Comparison of ENCODE assay signal across 8 cellular contexts in genomic region chr5:179793470-179794139, GRCh38. TPM values are rescaled to one million over a fixed set of nuclear protein-coding genes. Genes with fewer than 3 reads are reported as not detected.
DNase-seq lines count a peak whose midpoint lies in the region; ATAC-seq, FAIRE-seq and TF ChIP-seq lines count a peak whose summit lies in the region.

A gene with protein sequence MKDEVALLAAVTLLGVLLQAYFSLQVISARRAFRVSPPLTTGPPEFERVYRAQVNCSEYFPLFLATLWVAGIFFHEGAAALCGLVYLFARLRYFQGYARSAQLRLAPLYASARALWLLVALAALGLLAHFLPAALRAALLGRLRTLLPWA (plus strand): TSS chr5:179793986. CDS start chr5:179794081, 95 bp downstream.

- H3K9me3 ChIP-seq in IMR-90 (ENCODE audit: control insufficient read depth, insufficient read depth, low read length) (no peaks in the 10 kb centered on the region), neural progenitor cell (ENCODE audit: low read depth) (no peaks in the 10 kb centered on the region)

- CTCF ChIA-PET in IMR-90 (lab: Yijun Ruan, JAX), result no interaction called here

- H4K20me1 ChIP-seq in IMR-90 (ENCODE audit: insufficient read depth, low read length) (0 out of 2 replicates have a peak, but pooled peaks cover 7% of the 10 kb centered on the region), neural progenitor cell (ENCODE audit: low read depth) (peaks cover 13% of the 10 kb centered on the region)

- H3F3A ChIP-seq in neural progenitor cell (ENCODE audit: low read depth), result peaks cover 21% of the 10 kb centered on the region

- no peak within 1 kb of the TSS for H4K91ac ChIP-seq in IMR-90 (ENCODE audit: insufficient read depth, low read depth, low read length)

- no TSS peak for BruUV-seq in IMR-90 (replicated peaks; lab: Mats Ljungman, UMichigan)

- H3K27ac ChIP-seq in IMR-90 (ENCODE audit: insufficient read depth, low read length) (no peak within 1 kb of the TSS), neural progenitor cell (no peak within 1 kb of the TSS)

- H3K18ac ChIP-seq in IMR-90 (ENCODE audit: low read depth, low read length), result no peak within 1 kb of the TSS

- no peaks in the 10 kb centered on the region for H3K27me3 Mint-ChIP-seq in activated T-cell treated with anti-CD3 and anti-CD28 coated beads, Interleukin-2, amount 50 U/mL, for 24 hours
- H3K27me3 Mint-ChIP-seq in neural progenitor cell (ENCODE audit: insufficient read depth, low read depth), result peaks cover 20% of the 10 kb centered on the region

- peak; percentile 86 for DNase-seq in Ammon's horn (ENCODE audit: low spot score)
- DNase-seq in IMR-90, result peak; percentile 27
- DNase-seq in activated T-cell treated with anti-CD3 and anti-CD28 coated beads, Interleukin-2, amount 50 U/mL, for 24 hours, result peak; percentile 57
- DNase-seq in fibroblast of mammary gland (ENCODE audit: low read depth), result peak; percentile 54
- DNase-seq in neural progenitor cell (ENCODE audit: low spot score), result no peak
- DNase-seq in GM12892 (ENCODE audit: insufficient read length), result no peak
- DNase-seq in stimulated activated CD4-positive, alpha-beta T cell treated with anti-CD3 and anti-CD28 coated beads, Interleukin-4, amount 100 ng/mL, for 1 hour, result no peak

- H3K14ac ChIP-seq in IMR-90 (replicated peaks; ENCODE audit: low read depth, low read length), result no peak within 1 kb of the TSS

- intact Hi-C loops in IMR-90 (cut with micrococcal nuclease), result no loop called here

- 50% methylated on average over 2 of the region's 19 CpGs; no CpG with 5 or more reads in 1 of the 2 experiments for WGBS in IMR-90 (ENCODE audit: extremely low coverage in 2 of 2, insufficient read length in 1 of 2), 2 experiments

- no peak within 1 kb of the TSS for H3K56ac ChIP-seq in IMR-90 (ENCODE audit: extremely low read depth, insufficient read depth, low read length)

- no peaks in the 10 kb centered on the region for H3K9me3 Mint-ChIP-seq in activated T-cell treated with anti-CD3 and anti-CD28 coated beads, Interleukin-2, amount 50 U/mL, for 24 hours
- peaks cover 2% of the 10 kb centered on the region for H3K9me3 Mint-ChIP-seq in neural progenitor cell

- POLR2A ChIA-PET in IMR-90 (lab: Charles Lee; ENCODE audit: unreplicated experiment), result no interaction called here

- no peak for TF ChIP-seq CTCF in IMR-90 (conservative IDR thresholded peaks at IDR 0.05; ENCODE audit: low read depth, low read length)
- TF ChIP-seq CTCF in fibroblast of mammary gland (conservative IDR thresholded peaks at IDR 0.05; ENCODE audit: control insufficient read depth, insufficient read depth, low read depth, low read length), result no peak
- no peak for TF ChIP-seq CTCF in neural progenitor cell (IDR thresholded peaks at IDR 0.05)

- H4K8ac ChIP-seq in IMR-90 (ENCODE audit: low read depth in 2 of 2, low read length in 2 of 2), result no peak within 1 kb of the TSS

- H3K4me3 Mint-ChIP-seq in activated T-cell treated with anti-CD3 and anti-CD28 coated beads, Interleukin-2, amount 50 U/mL, for 24 hours, result peak within 1 kb of the TSS; percentile 55
- peak within 1 kb of the TSS; percentile 80 for H3K4me3 Mint-ChIP-seq in neural progenitor cell

- H3K9ac ChIP-seq in IMR-90 (ENCODE audit: low read depth, low read length), result no peak within 1 kb of the TSS
- H3K9ac ChIP-seq in neural progenitor cell, result no peak within 1 kb of the TSS

- H3K4me3 ChIP-seq in IMR-90 (ENCODE audit: insufficient read depth, low read depth, low read length) (no peak within 1 kb of the TSS), fibroblast of mammary gland (ENCODE audit: control insufficient read depth, low read depth, low read length) (no peak within 1 kb of the TSS), neural progenitor cell (no peak within 1 kb of the TSS)

- H3K9me1 ChIP-seq in IMR-90 (ENCODE audit: insufficient read depth, low read length), result no peaks in the 10 kb centered on the region

- H3K36me3 ChIP-seq in IMR-90 (ENCODE audit: control insufficient read depth, insufficient read depth, low read length), result peaks cover 19% of the 10 kb centered on the region
- no peaks in the 10 kb centered on the region for H3K36me3 ChIP-seq in neural progenitor cell

- H3K4me1 ChIP-seq in IMR-90 (ENCODE audit: control insufficient read depth, insufficient read depth, low read length), result peaks cover 9% of the 10 kb centered on the region; the same call in 1 of the 2 replicates
- no peaks in the 10 kb centered on the region for H3K4me1 ChIP-seq in neural progenitor cell

- H2AK9ac ChIP-seq in IMR-90 (replicated peaks; ENCODE audit: low read depth, low read length, poor library complexity), result peak within 1 kb of the TSS; percentile 92

- H3K79me2 ChIP-seq in neural progenitor cell (ENCODE audit: low read depth), result no peaks in the 10 kb centered on the region

- H3K36me3 Mint-ChIP-seq in activated T-cell treated with anti-CD3 and anti-CD28 coated beads, Interleukin-2, amount 50 U/mL, for 24 hours (ENCODE audit: low read depth), result peaks cover 14% of the 10 kb centered on the region
- peaks cover 8% of the 10 kb centered on the region for H3K36me3 Mint-ChIP-seq in neural progenitor cell

- H3K79me1 ChIP-seq in IMR-90 (ENCODE audit: low read depth in 1 of 2, low read length in 2 of 2), result no peaks in the 10 kb centered on the region

- FAIRE-seq in GM12892 (lab: Jason Lieb, UNC), result no peak

- TF ChIP-seq RAD21 in IMR-90 (IDR thresholded peaks at IDR 0.05; ENCODE audit: low read length), result no peak

- peaks cover 30% of the 10 kb centered on the region for H3K4me1 Mint-ChIP-seq in activated T-cell treated with anti-CD3 and anti-CD28 coated beads, Interleukin-2, amount 50 U/mL, for 24 hours (ENCODE audit: low read depth)
- H3K4me1 Mint-ChIP-seq in neural progenitor cell, result peaks cover 3% of the 10 kb centered on the region

- no peak within 1 kb of the TSS for H2BK15ac ChIP-seq in IMR-90 (ENCODE audit: low read depth, low read length)

- no peak within 1 kb of the TSS for H2BK5ac ChIP-seq in IMR-90 (ENCODE audit: low read depth, low read length, poor library complexity, severe bottlenecking)

- ATAC-seq in IMR-90 (ENCODE audit: low read depth) (no peak), HG03045 (IDR thresholded peaks at IDR 0.05; ENCODE audit: unreplicated experiment) (no peak)

- TF ChIP-seq POLR2A in IMR-90 (IDR thresholded peaks at IDR 0.05; ENCODE audit: low read depth, low read length), result no peak
- TF ChIP-seq POLR2A in GM12892 (IDR thresholded peaks at IDR 0.05; ENCODE audit: low read depth, low read length), result no peak

- H3K23ac ChIP-seq in IMR-90 (ENCODE audit: low read depth, low read length), result no peak within 1 kb of the TSS

- dilution Hi-C loops in IMR-90 (cut with HindIII; ENCODE audit: low sequenced_read_pairs, unreplicated experiment), result no loop called here

- H3K4me2 ChIP-seq in IMR-90 (ENCODE audit: low read depth, low read length) (no peak within 1 kb of the TSS; the same call in 1 of the 2 replicates), neural progenitor cell (no peak within 1 kb of the TSS)

- no peak within 1 kb of the TSS for H2BK120ac ChIP-seq in IMR-90 (ENCODE audit: low read depth, low read length)

- in situ Hi-C loops in IMR-90 (cut with MboI; ENCODE audit: low sequenced_read_pairs), result no loop called here

- H3K4ac ChIP-seq in IMR-90 (ENCODE audit: low read depth, low read length), result no peak within 1 kb of the TSS

- H2AFZ ChIP-seq in IMR-90 (replicated peaks; ENCODE audit: low read length, poor library complexity) (peak within 1 kb of the TSS; percentile 46), neural progenitor cell (replicated peaks) (no peak within 1 kb of the TSS)

- H3K27ac Mint-ChIP-seq in activated T-cell treated with anti-CD3 and anti-CD28 coated beads, Interleukin-2, amount 50 U/mL, for 24 hours, result peak within 1 kb of the TSS; percentile 61
- H3K27ac Mint-ChIP-seq in neural progenitor cell, result no peak within 1 kb of the TSS

- H3K27me3 ChIP-seq in IMR-90 (ENCODE audit: control insufficient read depth, insufficient read depth, low read length) (no peaks in the 10 kb centered on the region), neural progenitor cell (peaks cover 20% of the 10 kb centered on the region)

- peak within 1 kb of the TSS; percentile 1; the same call in 1 of the 2 replicates for H2AK5ac ChIP-seq in IMR-90 (ENCODE audit: low read depth, low read length)

- H4K5ac ChIP-seq in IMR-90 (ENCODE audit: low read depth, low read length), result 0 out of 2 replicates have a peak within 1 kb of the TSS, but pooled peaks have one; percentile 10

- H2BK20ac ChIP-seq in IMR-90 (ENCODE audit: low read depth, low read length), result no peak within 1 kb of the TSS

TF ChIP-seq in IMR-90, 13 proteins besides CTCF, POLR2A, EP300 and RAD21 (continues in another document):
- TF ChIP-seq RFX5 (IDR thresholded peaks at IDR 0.05; ENCODE audit: low read depth, low read length), result no peak
- TF ChIP-seq, protein P1, sequence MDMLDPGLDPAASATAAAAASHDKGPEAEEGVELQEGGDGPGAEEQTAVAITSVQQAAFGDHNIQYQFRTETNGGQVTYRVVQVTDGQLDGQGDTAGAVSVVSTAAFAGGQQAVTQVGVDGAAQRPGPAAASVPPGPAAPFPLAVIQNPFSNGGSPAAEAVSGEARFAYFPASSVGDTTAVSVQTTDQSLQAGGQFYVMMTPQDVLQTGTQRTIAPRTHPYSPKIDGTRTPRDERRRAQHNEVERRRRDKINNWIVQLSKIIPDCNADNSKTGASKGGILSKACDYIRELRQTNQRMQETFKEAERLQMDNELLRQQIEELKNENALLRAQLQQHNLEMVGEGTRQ (IDR thresholded peaks at IDR 0.05; ENCODE audit: low read depth, low read length), result no peak
- TF ChIP-seq MXI1 (IDR thresholded peaks at IDR 0.05; ENCODE audit: borderline replicate concordance, low read depth, low read length), result no peak
- TF ChIP-seq, protein P2, sequence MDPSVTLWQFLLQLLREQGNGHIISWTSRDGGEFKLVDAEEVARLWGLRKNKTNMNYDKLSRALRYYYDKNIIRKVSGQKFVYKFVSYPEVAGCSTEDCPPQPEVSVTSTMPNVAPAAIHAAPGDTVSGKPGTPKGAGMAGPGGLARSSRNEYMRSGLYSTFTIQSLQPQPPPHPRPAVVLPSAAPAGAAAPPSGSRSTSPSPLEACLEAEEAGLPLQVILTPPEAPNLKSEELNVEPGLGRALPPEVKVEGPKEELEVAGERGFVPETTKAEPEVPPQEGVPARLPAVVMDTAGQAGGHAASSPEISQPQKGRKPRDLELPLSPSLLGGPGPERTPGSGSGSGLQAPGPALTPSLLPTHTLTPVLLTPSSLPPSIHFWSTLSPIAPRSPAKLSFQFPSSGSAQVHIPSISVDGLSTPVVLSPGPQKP (IDR thresholded peaks at IDR 0.05; ENCODE audit: borderline replicate concordance, low read depth, low read length), result no peak
- TF ChIP-seq CHD1 (IDR thresholded peaks at IDR 0.05; ENCODE audit: low read depth, low read length), result no peak
- TF ChIP-seq BHLHE40 (IDR thresholded peaks at IDR 0.05; ENCODE audit: low read depth, low read length), result no peak
- no peak for TF ChIP-seq NFE2L2 (IDR thresholded peaks at IDR 0.05; ENCODE audit: low read depth, low read length)
- TF ChIP-seq FOS (IDR thresholded peaks at IDR 0.05; ENCODE audit: low read depth, low read length), result no peak

RNA-seq across cellular contexts. Expression of the gene that starts here (rescaled TPM):
- total RNA-seq in IMR-90 (2012; rRNA removed), result not detected in 2 replicates
- polyA plus RNA-seq in IMR-90 (2012; rRNA removed), result 0.72 and 1.9 TPM in 2 replicates
- polyA plus RNA-seq in IMR-90 (2012; cell fraction: cytosol; rRNA removed), result 1.3 and 3.2 TPM in 2 replicates
- polyA plus RNA-seq in IMR-90 (2012; cell fraction: nucleus; rRNA removed; ENCODE audit: low replicate concordance), result 2.3 and 12.6 TPM in 2 replicates
- total RNA-seq in neural progenitor cell (ENCODE audit: low replicate concordance), result 0.81 TPM in 1 of 2 replicates, not detected in the other
- not detected for polyA plus RNA-seq in GM12892 (2012; ENCODE audit: missing spikeins)

Comparison
In these comparisons a context has a peak if more than half of its experiments do, and no peak if none do; other contexts are left out.
1. DNase-seq: peak in Ammon's horn (single experiment), IMR-90 (single experiment), activated T-cell treated with anti-CD3 and anti-CD28 coated beads, Interleukin-2, amount 50 U/mL, for 24 hours (single experiment) and fibroblast of mammary gland (single experiment); none in neural progenitor cell (single experiment), GM12892 (single experiment) and stimulated activated CD4-positive, alpha-beta T cell treated with anti-CD3 and anti-CD28 coated beads, Interleukin-4, amount 100 ng/mL, for 1 hour (single experiment).